ENCODE assay signal across 26 cellular contexts in the genomic region with DNA sequence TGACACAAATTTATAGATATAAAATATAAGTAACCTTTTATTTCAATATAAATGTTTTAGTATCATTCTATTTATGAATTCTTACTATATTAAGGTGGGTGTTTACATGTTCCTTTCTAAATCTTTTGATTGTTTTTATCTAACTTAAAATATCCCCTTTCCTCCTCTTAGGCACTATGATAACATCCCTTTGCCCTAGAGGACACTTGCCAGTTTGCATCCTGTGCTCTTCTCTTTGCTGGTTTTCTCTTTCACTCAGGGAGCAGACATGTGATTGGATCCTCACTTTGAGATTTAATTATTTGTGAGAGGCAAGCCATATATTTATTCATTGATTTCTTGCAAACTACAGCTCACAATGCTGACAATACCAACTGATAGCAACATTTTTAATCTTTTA. TPM values are rescaled to one million over a fixed set of nuclear protein-coding genes. Genes with fewer than 3 reads are reported as not detected.
DNase-seq lines count a peak whose midpoint lies in the region; ATAC-seq, FAIRE-seq and TF ChIP-seq lines count a peak whose summit lies in the region.
"Had no signal": no experiment of that assay in that cellular context is flagged by ENCODE, and none has a peak within 500 bp of the region (broad histone marks: within the 10 kb centered on the region; RNA-seq: fewer than 3 reads in every experiment).

No MANE protein-coding gene starts in this region.

- no peaks in the 10 kb centered on the region; a peak in 1 of 4 replicates for H3K9me3 ChIP-seq in HCT116 (ENCODE audit: control insufficient read depth in 1 of 2, insufficient read depth in 1 of 2, low read depth in 1 of 2, low read length in 2 of 2)
- H3K9me3 ChIP-seq: HAP-1, SJSA1 had no signal

- no TSS peak for BruUV-seq in HCT116 (replicated peaks; lab: Mats Ljungman, UMichigan)

- peak; percentile 61 for FAIRE-seq in G401.6 (lab: Jason Lieb, UNC)
- peak; percentile 78 for FAIRE-seq in colon (lab: Jason Lieb, UNC)
- FAIRE-seq: GM12891 had no signal

- no peaks in the 10 kb centered on the region for H3K4me1 ChIP-seq in HCT116 (ENCODE audit: control insufficient read depth in 1 of 2, insufficient read depth in 2 of 2, low read length in 2 of 2)
- H3K4me1 ChIP-seq in mesendoderm (ENCODE audit: control insufficient read depth, low read depth, low read length) = no peaks in the 10 kb centered on the region
- H3K4me1 ChIP-seq: BLaER1, SJSA1 had no signal

- no peak for DNase-seq in HCT116 (ENCODE audit: low read depth, low spot score)
- peak; percentile 34 for DNase-seq in mesendoderm
- no peak for DNase-seq in DMS 273 treated with DMSO at 0.1 percent for 48 hours (lab: John Stamatoyannopoulos, UW)
- DNase-seq: CD4-positive, CD25-positive, alpha-beta regulatory T cell; GF-D8; Karpas-422; NCI-H1092 treated with DMSO at 0.1 percent for 48 hours; NCI-H1436; NCI-H187; NCI-H2081 treated with DMSO at 0.1 percent for 48 hours; NCI-H2171; NCI-H226; NCI-H510A; NCI-H69; Right ventricle myocardium superior; RPMI8226 had no signal

- no peak for TF ChIP-seq RAD21 in HCT116 (IDR thresholded peaks at IDR 0.05; ENCODE audit: low read depth)

- TF ChIP-seq POLR2A in HCT116 (IDR thresholded peaks at IDR 0.05; ENCODE audit: borderline replicate concordance, extremely low read depth, insufficient read depth, insufficient read length) = no peak

- no peak overlapping the region for H3K4ac ChIP-seq in mesendoderm (ENCODE audit: low read depth, low read length)

- no peak overlapping the region for H3K18ac ChIP-seq in mesendoderm (ENCODE audit: low read length)

- H4K20me1 ChIP-seq in HCT116 (ENCODE audit: insufficient read depth) = no peaks in the 10 kb centered on the region
- H4K20me1 ChIP-seq: BLaER1 had no signal

- H3K4me3 ChIP-seq in HCT116 (replicated peaks in 1 of 2; ENCODE audit: low read depth in 1 of 2, low read length in 2 of 2) = no peak overlapping the region
- no peak overlapping the region for H3K4me3 ChIP-seq in mesendoderm (ENCODE audit: low read length)
- H3K4me3 ChIP-seq: BLaER1, HAP-1, SJSA1 had no signal

- H3K23ac ChIP-seq in mesendoderm (ENCODE audit: low read length) = no peak overlapping the region

- H3K9me2 ChIP-seq in HCT116 (ENCODE audit: insufficient read depth) = no peaks in the 10 kb centered on the region

- 0 out of 2 replicates have a peak, but pooled peaks have one; percentile 54 for ATAC-seq in HCT116
- ATAC-seq in GM18909 (IDR thresholded peaks at IDR 0.05; ENCODE audit: poor library complexity, unreplicated experiment) = no peak
- ATAC-seq in GM21619 (IDR thresholded peaks at IDR 0.05; ENCODE audit: unreplicated experiment) = no peak

- CTCF ChIA-PET in HCT116 (lab: Charles Lee) = no interaction called here

- H3K56ac ChIP-seq in mesendoderm (ENCODE audit: low read length) = no peak overlapping the region

- H2AK5ac ChIP-seq in mesendoderm (ENCODE audit: low read length) = no peak overlapping the region

- RAD21 ChIA-PET in HCT116 (lab: Charles Lee; ENCODE audit: low non-redundant PET in 1 of 2, low total read pairs in 2 of 2, uncharacterized antibody in 2 of 2, unreplicated experiment in 2 of 2) = no interaction called here

- H2BK5ac ChIP-seq in mesendoderm (ENCODE audit: low read length) = no peak overlapping the region

- no peak overlapping the region for H4K5ac ChIP-seq in mesendoderm (ENCODE audit: low read length)

- H3K79me2 ChIP-seq in HCT116 (ENCODE audit: insufficient read depth, low read length) (no peaks in the 10 kb centered on the region), mesendoderm (ENCODE audit: control insufficient read depth, insufficient read depth, low read length) (no peaks in the 10 kb centered on the region)

- no peak overlapping the region for H2BK120ac ChIP-seq in mesendoderm (ENCODE audit: low read depth, low read length)

- no peak overlapping the region for H2AFZ ChIP-seq in HCT116 (ENCODE audit: low read depth, low read length, poor library complexity, severe bottlenecking)

- no peaks in the 10 kb centered on the region for H3K79me1 ChIP-seq in mesendoderm (ENCODE audit: low read length)

- intact Hi-C loops in HCT116 (cut with micrococcal nuclease) = no loop called here

- no peak overlapping the region for H3K27ac ChIP-seq in HCT116 (ENCODE audit: low read depth, low read length)
- no peak overlapping the region for H3K27ac ChIP-seq in mesendoderm (ENCODE audit: low read depth, low read length)
- H3K27ac ChIP-seq: BLaER1, SJSA1 had no signal

- POLR2A ChIA-PET in HCT116 (lab: Charles Lee) = no interaction called here

- H3K4me2 ChIP-seq in HCT116 (ENCODE audit: low read length) (no peak overlapping the region), mesendoderm (ENCODE audit: low read length) (no peak overlapping the region)
- H3K4me2 ChIP-seq: BLaER1 had no signal

- H3K9ac ChIP-seq in HCT116 (ENCODE audit: low read length) (no peak overlapping the region), mesendoderm (ENCODE audit: low read length) (no peak overlapping the region)
- H3K9ac ChIP-seq: BLaER1 had no signal

- H4K8ac ChIP-seq in mesendoderm (ENCODE audit: low read depth, low read length) = no peak overlapping the region

- no peaks in the 10 kb centered on the region for H3K27me3 ChIP-seq in HCT116 (ENCODE audit: insufficient read depth, low read length)
- no peaks in the 10 kb centered on the region for H3K27me3 ChIP-seq in mesendoderm (ENCODE audit: insufficient read depth, low read length, poor library complexity)
- H3K27me3 ChIP-seq: BLaER1, SJSA1 had no signal

- H2BK15ac ChIP-seq in mesendoderm (replicated peaks; ENCODE audit: low read depth) = no peak overlapping the region

- TF ChIP-seq CTCF in HCT116 (IDR thresholded peaks at IDR 0.05 in 2 of 3, conservative IDR thresholded peaks at IDR 0.05 in 1 of 3; ENCODE audit: borderline replicate concordance in 1 of 3, insufficient read depth in 1 of 3, low read depth in 2 of 3, low read length in 2 of 3) = no peak

- no peaks in the 10 kb centered on the region for H3K36me3 ChIP-seq in HCT116 (ENCODE audit: control insufficient read depth in 1 of 2, insufficient read depth in 2 of 2, low read length in 2 of 2)
- no peaks in the 10 kb centered on the region for H3K36me3 ChIP-seq in mesendoderm (ENCODE audit: control insufficient read depth, insufficient read depth, low read length)
- H3K36me3 ChIP-seq: HAP-1, SJSA1 had no signal

TF ChIP-seq in HCT116, 20 proteins besides CTCF, POLR2A, EP300 and RAD21:
- TF ChIP-seq CEBPB (IDR thresholded peaks at IDR 0.05; ENCODE audit: low read depth) (no peak), SP1 (IDR thresholded peaks at IDR 0.05; ENCODE audit: low read depth) (no peak), FOSL1 (IDR thresholded peaks at IDR 0.05; ENCODE audit: low read depth) (no peak), TCF7L2 (IDR thresholded peaks at IDR 0.05; ENCODE audit: borderline replicate concordance, extremely low read depth, insufficient read depth, insufficient read length) (no peak), CBX3 (IDR thresholded peaks at IDR 0.05; ENCODE audit: low read depth) (no peak), ZFX (IDR thresholded peaks at IDR 0.05) (no peak)
- TF ChIP-seq, protein P1, sequence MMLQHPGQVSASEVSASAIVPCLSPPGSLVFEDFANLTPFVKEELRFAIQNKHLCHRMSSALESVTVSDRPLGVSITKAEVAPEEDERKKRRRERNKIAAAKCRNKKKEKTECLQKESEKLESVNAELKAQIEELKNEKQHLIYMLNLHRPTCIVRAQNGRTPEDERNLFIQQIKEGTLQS (IDR thresholded peaks at IDR 0.05) = no peak
- TF ChIP-seq, protein P2, sequence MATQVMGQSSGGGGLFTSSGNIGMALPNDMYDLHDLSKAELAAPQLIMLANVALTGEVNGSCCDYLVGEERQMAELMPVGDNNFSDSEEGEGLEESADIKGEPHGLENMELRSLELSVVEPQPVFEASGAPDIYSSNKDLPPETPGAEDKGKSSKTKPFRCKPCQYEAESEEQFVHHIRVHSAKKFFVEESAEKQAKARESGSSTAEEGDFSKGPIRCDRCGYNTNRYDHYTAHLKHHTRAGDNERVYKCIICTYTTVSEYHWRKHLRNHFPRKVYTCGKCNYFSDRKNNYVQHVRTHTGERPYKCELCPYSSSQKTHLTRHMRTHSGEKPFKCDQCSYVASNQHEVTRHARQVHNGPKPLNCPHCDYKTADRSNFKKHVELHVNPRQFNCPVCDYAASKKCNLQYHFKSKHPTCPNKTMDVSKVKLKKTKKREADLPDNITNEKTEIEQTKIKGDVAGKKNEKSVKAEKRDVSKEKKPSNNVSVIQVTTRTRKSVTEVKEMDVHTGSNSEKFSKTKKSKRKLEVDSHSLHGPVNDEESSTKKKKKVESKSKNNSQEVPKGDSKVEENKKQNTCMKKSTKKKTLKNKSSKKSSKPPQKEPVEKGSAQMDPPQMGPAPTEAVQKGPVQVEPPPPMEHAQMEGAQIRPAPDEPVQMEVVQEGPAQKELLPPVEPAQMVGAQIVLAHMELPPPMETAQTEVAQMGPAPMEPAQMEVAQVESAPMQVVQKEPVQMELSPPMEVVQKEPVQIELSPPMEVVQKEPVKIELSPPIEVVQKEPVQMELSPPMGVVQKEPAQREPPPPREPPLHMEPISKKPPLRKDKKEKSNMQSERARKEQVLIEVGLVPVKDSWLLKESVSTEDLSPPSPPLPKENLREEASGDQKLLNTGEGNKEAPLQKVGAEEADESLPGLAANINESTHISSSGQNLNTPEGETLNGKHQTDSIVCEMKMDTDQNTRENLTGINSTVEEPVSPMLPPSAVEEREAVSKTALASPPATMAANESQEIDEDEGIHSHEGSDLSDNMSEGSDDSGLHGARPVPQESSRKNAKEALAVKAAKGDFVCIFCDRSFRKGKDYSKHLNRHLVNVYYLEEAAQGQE (IDR thresholded peaks at IDR 0.05; ENCODE audit: low read depth) = no peak

RNA-seq across cellular contexts. Expression of a gene that starts 16.2 kb away (rescaled TPM):
- total RNA-seq in HCT116 (2021; ENCODE audit: unreplicated experiment) = 0.47 TPM
- 0.09 and 0.10 TPM in 2 replicates for polyA plus RNA-seq in HCT116 (2012)
- polyA plus RNA-seq in mesendoderm (2013, experiment 1 of 2) = 0.11 TPM
- polyA plus RNA-seq in mesendoderm (2013, experiment 2 of 2) = 0.14 TPM
- total RNA-seq: HT-29, Right ventricle myocardium superior, SJSA1 had no signal
- polyA plus RNA-seq: AG04450 had no signal

RNA-seq across cellular contexts. Expression of a gene that starts 36.4 kb away (rescaled TPM):
- total RNA-seq in HCT116 (2021; ENCODE audit: unreplicated experiment) = 0.42 TPM
- not detected in 2 replicates for polyA plus RNA-seq in HCT116 (2012)
- polyA plus RNA-seq in mesendoderm (2013, experiment 1 of 2) = 0.10 TPM
- 0.11 TPM for polyA plus RNA-seq in mesendoderm (2013, experiment 2 of 2)
- total RNA-seq: HT-29, Right ventricle myocardium superior, SJSA1 had no signal
- polyA plus RNA-seq: CD4-positive, CD25-positive, alpha-beta regulatory T cell had no signal

RNA-seq across cellular contexts. Expression of a gene that starts 48.5 kb away (rescaled TPM):
- 0.57 TPM for total RNA-seq in HCT116 (2021; ENCODE audit: unreplicated experiment)
- polyA plus RNA-seq in HCT116 (2012) = 0.46 and 0.62 TPM in 2 replicates
- 3.9 TPM for polyA plus RNA-seq in mesendoderm (2013, experiment 1 of 2)
- 3.5 TPM for polyA plus RNA-seq in mesendoderm (2013, experiment 2 of 2)
- polyA plus RNA-seq: CD4-positive, CD25-positive, alpha-beta regulatory T cell had no signal

RNA-seq across cellular contexts. Expression of a gene that starts 48.6 kb away (rescaled TPM):
- 40.6 TPM for total RNA-seq in HCT116 (2021; ENCODE audit: unreplicated experiment)
- 29.5 and 34.3 TPM in 2 replicates for polyA plus RNA-seq in HCT116 (2012)
- 121 TPM for polyA plus RNA-seq in mesendoderm (2013, experiment 1 of 2)
- 120 TPM for polyA plus RNA-seq in mesendoderm (2013, experiment 2 of 2)
